In genomic region chr4:112604590-112604989, GRCh38 we compare ENCODE assay signal across 8 cellular contexts. TPM values are rescaled to one million over a fixed set of nuclear protein-coding genes. Genes with fewer than 3 reads are reported as not detected.
DNase-seq lines count a peak whose midpoint lies in the region; ATAC-seq and FAIRE-seq lines count a peak whose summit lies in the region.

No MANE protein-coding gene starts in this region.

- H3K27ac ChIP-seq in neuronal stem cell (replicated peaks; ENCODE audit: low read length) = no peak overlapping the region

- no peaks in the 10 kb centered on the region for H3K27me3 ChIP-seq in neuronal stem cell (ENCODE audit: control insufficient read depth in 3 of 3, insufficient read depth in 3 of 3, low read depth in 1 of 3, low read length in 3 of 3)

- H3K4me2 ChIP-seq in neuronal stem cell (ENCODE audit: insufficient read depth, low read length, poor library complexity, severe bottlenecking) = no peak overlapping the region

- H3K9me3 ChIP-seq in neuronal stem cell (replicated peaks in 1 of 2; ENCODE audit: control insufficient read depth in 2 of 2, insufficient read depth in 1 of 2, low read depth in 1 of 2, low read length in 2 of 2) = no peaks in the 10 kb centered on the region

- no peak overlapping the region for H3K9ac ChIP-seq in neuronal stem cell (ENCODE audit: low read depth, low read length, poor library complexity)

- H2AFZ ChIP-seq in neuronal stem cell (ENCODE audit: low read length) = no peak overlapping the region

- no peaks in the 10 kb centered on the region for H3K9me3 Mint-ChIP-seq in activated CD8-positive, alpha-beta T cell treated with anti-CD3 and anti-CD28 coated beads, Interleukin-2, amount 10 ng/mL, durations not matched to agents 7 days and 5 days (ENCODE audit: insufficient read depth)

- H3K36me3 ChIP-seq in neuronal stem cell (replicated peaks in 1 of 2; ENCODE audit: control insufficient read depth in 2 of 2, insufficient read depth in 2 of 2, low read length in 2 of 2) = peaks cover 2 to 83% of the 10 kb centered on the region in 2 donors

- no peak overlapping the region for H3K4me3 Mint-ChIP-seq in activated CD8-positive, alpha-beta T cell treated with anti-CD3 and anti-CD28 coated beads, Interleukin-2, amount 10 ng/mL, durations not matched to agents 7 days and 5 days

- DNase-seq in A172 (ENCODE audit: low spot score) (peak; percentile 44), NCI-H2171 treated with DMSO at 0.1 percent for 48 hours (lab: John Stamatoyannopoulos, UW) (peak; percentile 46), fibroblast of the conjunctiva (ENCODE audit: low read depth) (peak; percentile 44), neuronal stem cell (ENCODE audit: low spot score) (peak; percentile 38)
- DNase-seq in activated CD8-positive, alpha-beta T cell treated with anti-CD3 and anti-CD28 coated beads, Interleukin-2, amount 10 ng/mL, durations not matched to agents 7 days and 5 days = peak; percentile 48

- no peak overlapping the region for H2AK5ac ChIP-seq in neuronal stem cell (ENCODE audit: low read depth, low read length)

- no peak overlapping the region for H3K27ac Mint-ChIP-seq in activated CD8-positive, alpha-beta T cell treated with anti-CD3 and anti-CD28 coated beads, Interleukin-2, amount 10 ng/mL, durations not matched to agents 7 days and 5 days

- CTCF ChIA-PET in activated CD8-positive, alpha-beta T cell treated with anti-CD3 and anti-CD28 coated beads, Interleukin-2, amount 10 ng/mL, durations not matched to agents 7 days and 5 days (lab: Charles Lee) = interaction anchor here (0.7 to 1.6 kb wide), 4 partner anchors 11 to 505 kb away, joined by 3 to 8 read pairs (median 6); no protein-coding TSS in a partner anchor

- H2BK12ac ChIP-seq in neuronal stem cell (ENCODE audit: low read length) = no peak overlapping the region

- no peaks in the 10 kb centered on the region for H3K27me3 Mint-ChIP-seq in activated CD8-positive, alpha-beta T cell treated with anti-CD3 and anti-CD28 coated beads, Interleukin-2, amount 10 ng/mL, durations not matched to agents 7 days and 5 days (ENCODE audit: low read depth)

- H3K23ac ChIP-seq in neuronal stem cell (ENCODE audit: low read depth, low read length, poor library complexity) = no peak overlapping the region

- no peak overlapping the region for H3K14ac ChIP-seq in neuronal stem cell (ENCODE audit: low read length)

- no peaks in the 10 kb centered on the region for H3K4me1 ChIP-seq in neuronal stem cell (ENCODE audit: control insufficient read depth in 2 of 2, insufficient read depth in 1 of 2, low read depth in 1 of 2, low read length in 2 of 2)

- peaks cover 13% of the 10 kb centered on the region for H3K36me3 Mint-ChIP-seq in activated CD8-positive, alpha-beta T cell treated with anti-CD3 and anti-CD28 coated beads, Interleukin-2, amount 10 ng/mL, durations not matched to agents 7 days and 5 days (ENCODE audit: low read depth)

- H4K91ac ChIP-seq in neuronal stem cell (ENCODE audit: low read depth, low read length, poor library complexity) = no peak overlapping the region

- no peak overlapping the region for H4K8ac ChIP-seq in neuronal stem cell (ENCODE audit: low read depth, low read length)

- no peak overlapping the region for H3K18ac ChIP-seq in neuronal stem cell (ENCODE audit: low read length)

- no peaks in the 10 kb centered on the region for H3K4me1 Mint-ChIP-seq in activated CD8-positive, alpha-beta T cell treated with anti-CD3 and anti-CD28 coated beads, Interleukin-2, amount 10 ng/mL, durations not matched to agents 7 days and 5 days (ENCODE audit: low read depth)

- H2BK5ac ChIP-seq in neuronal stem cell (ENCODE audit: low read length) = no peak overlapping the region

- H3K4ac ChIP-seq in neuronal stem cell (ENCODE audit: low read length) = no peak overlapping the region

- ATAC-seq in HG02759 (IDR thresholded peaks at IDR 0.05; ENCODE audit: unreplicated experiment) = peak; percentile 85
- ATAC-seq in activated CD8-positive, alpha-beta T cell treated with anti-CD3 and anti-CD28 coated beads, Interleukin-2, amount 10 ng/mL, durations not matched to agents 7 days and 5 days = peak; percentile 63
- ATAC-seq in GM19397 (IDR thresholded peaks at IDR 0.05; ENCODE audit: unreplicated experiment) = no peak

- no peak overlapping the region for H2BK120ac ChIP-seq in neuronal stem cell (ENCODE audit: low read depth, low read length)

- POLR2A ChIA-PET in activated CD8-positive, alpha-beta T cell treated with anti-CD3 and anti-CD28 coated beads, Interleukin-2, amount 10 ng/mL, durations not matched to agents 7 days and 5 days (lab: Charles Lee) = no interaction called here

- no peak overlapping the region for H3K4me3 ChIP-seq in neuronal stem cell (ENCODE audit: low read length in 2 of 2)

- no peak overlapping the region for H2BK15ac ChIP-seq in neuronal stem cell (ENCODE audit: low read length)

- H3K79me1 ChIP-seq in neuronal stem cell (ENCODE audit: low read depth, low read length) = no peaks in the 10 kb centered on the region

- peak; percentile 96 for FAIRE-seq in G401.6 (lab: Jason Lieb, UNC)

RNA-seq across cellular contexts. Expression of gene ZGRF1, which starts 32.1 kb away (rescaled TPM):
- 23.1 and 23.5 TPM in 2 replicates for total RNA-seq in A172 (2014; rRNA removed; shearing (Covaris generic))
- total RNA-seq in activated CD8-positive, alpha-beta T cell treated with anti-CD3 and anti-CD28 coated beads, Interleukin-2, amount 10 ng/mL, durations not matched to agents 7 days and 5 days = 10 to 100 TPM; 47.0 to 48.3 TPM
- 19.8 TPM for polyA plus RNA-seq in neuronal stem cell (2013, experiment 1 of 2)
- 21.4 TPM for polyA plus RNA-seq in neuronal stem cell (2013, experiment 2 of 2)

RNA-seq across cellular contexts. Expression of gene LARP7, which starts 32.4 kb away (rescaled TPM):
- 48.6 and 52.6 TPM in 2 replicates for total RNA-seq in A172 (2014; rRNA removed; shearing (Covaris generic))
- total RNA-seq in activated CD8-positive, alpha-beta T cell treated with anti-CD3 and anti-CD28 coated beads, Interleukin-2, amount 10 ng/mL, durations not matched to agents 7 days and 5 days = 10 to 100 TPM; 48.2 to 51.3 TPM
- polyA plus RNA-seq in neuronal stem cell (2013, experiment 1 of 2) = 166 TPM
- polyA plus RNA-seq in neuronal stem cell (2013, experiment 2 of 2) = 178 TPM
